8 cellular contexts compared by ENCODE assay signal in the genomic region with DNA sequence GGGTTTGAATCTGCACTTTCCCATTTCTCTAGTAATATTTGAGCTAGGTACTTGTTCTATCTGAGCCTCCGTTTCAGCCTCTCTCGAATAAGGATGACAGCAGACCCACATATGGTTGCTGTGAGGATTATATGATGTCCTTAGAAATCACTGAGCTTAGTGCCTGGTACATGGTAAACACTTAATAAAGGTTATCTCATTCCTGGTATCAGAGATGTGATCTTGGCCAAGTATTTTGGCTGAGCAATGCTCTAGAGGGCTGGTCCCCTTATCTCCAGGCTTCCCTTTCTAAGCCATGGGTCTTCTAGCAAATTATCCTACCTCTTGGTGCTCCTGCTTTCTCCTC. TPM values are rescaled to one million over a fixed set of nuclear protein-coding genes. Genes with fewer than 3 reads are reported as not detected.
A peak's percentile ranks its signal among the peaks of the same experiment; 100 is the strongest.
DNase-seq lines count a peak whose midpoint lies in the region; ATAC-seq and TF ChIP-seq lines count a peak whose summit lies in the region.

No MANE protein-coding gene starts in this region.

- no peak for DNase-seq in activated T-cell treated with anti-CD3 and anti-CD28 coated beads, Interleukin-2, amount 50 U/mL, for 72 hours
- DNase-seq in activated T-cell treated with anti-CD3 and anti-CD28 coated beads, Interleukin-2, amount 50 U/mL, for 1 hour: no peak
- DNase-seq in activated naive CD8-positive, alpha-beta T cell treated with anti-CD3 and anti-CD28 coated beads, Interleukin-2, amount 50 U/mL, for 24 hours: no peak
- no peak for DNase-seq in type B pancreatic cell (ENCODE audit: extremely low spot score, unreplicated experiment)
- no peak for DNase-seq in pons (ENCODE audit: low spot score)
- DNase-seq in NK-92 (lab: John Stamatoyannopoulos, UW; ENCODE audit: unreplicated experiment): no peak

- peak overlapping the region; percentile 70 to 100 (median 82) for H3K4me3 ChIP-seq in liver (ENCODE audit: low read depth in 1 of 3, low read length in 3 of 3)

- 4% methylated on average over 2 of the region's 2 CpGs for WGBS in liver

- no peaks in the 10 kb centered on the region for H3K27me3 ChIP-seq in liver (ENCODE audit: control insufficient read depth in 4 of 4, insufficient read depth in 4 of 4, low read length in 3 of 4)

- H3K27ac ChIP-seq in liver (ENCODE audit: low read depth in 1 of 2, low read length in 2 of 2): peak overlapping the region; percentile 92 to 94

- H3K27ac Mint-ChIP-seq in activated T-cell treated with anti-CD3 and anti-CD28 coated beads, Interleukin-2, amount 50 U/mL, for 72 hours: peak overlapping the region; percentile 51
- peak overlapping the region; percentile 93 for H3K27ac Mint-ChIP-seq in activated naive CD8-positive, alpha-beta T cell treated with anti-CD3 and anti-CD28 coated beads, Interleukin-2, amount 50 U/mL, for 24 hours
- H3K27ac Mint-ChIP-seq in type B pancreatic cell: peak overlapping the region; percentile 99

- no peaks in the 10 kb centered on the region for H3K27me3 Mint-ChIP-seq in activated T-cell treated with anti-CD3 and anti-CD28 coated beads, Interleukin-2, amount 50 U/mL, for 72 hours (ENCODE audit: low read depth)
- H3K27me3 Mint-ChIP-seq in activated naive CD8-positive, alpha-beta T cell treated with anti-CD3 and anti-CD28 coated beads, Interleukin-2, amount 50 U/mL, for 24 hours: no peaks in the 10 kb centered on the region
- no peaks in the 10 kb centered on the region for H3K27me3 Mint-ChIP-seq in type B pancreatic cell

- H3K4me3 Mint-ChIP-seq in activated T-cell treated with anti-CD3 and anti-CD28 coated beads, Interleukin-2, amount 50 U/mL, for 72 hours: peak overlapping the region; percentile 89 to 94
- H3K4me3 Mint-ChIP-seq in activated naive CD8-positive, alpha-beta T cell treated with anti-CD3 and anti-CD28 coated beads, Interleukin-2, amount 50 U/mL, for 24 hours: peak overlapping the region; percentile 94
- H3K4me3 Mint-ChIP-seq in type B pancreatic cell: peak overlapping the region; percentile 99

- no peak for TF ChIP-seq RAD21 in liver (IDR thresholded peaks at IDR 0.05)

- peaks cover 31% of the 10 kb centered on the region for H3K4me1 Mint-ChIP-seq in activated T-cell treated with anti-CD3 and anti-CD28 coated beads, Interleukin-2, amount 50 U/mL, for 72 hours (ENCODE audit: low read depth)
- H3K4me1 Mint-ChIP-seq in activated naive CD8-positive, alpha-beta T cell treated with anti-CD3 and anti-CD28 coated beads, Interleukin-2, amount 50 U/mL, for 24 hours: peaks cover 31% of the 10 kb centered on the region
- H3K4me1 Mint-ChIP-seq in type B pancreatic cell (ENCODE audit: unreplicated experiment): peaks cover 8% of the 10 kb centered on the region

- H3K9me3 ChIP-seq in liver (ENCODE audit: control insufficient read depth in 4 of 4, low read length in 3 of 4): no peaks in the 10 kb centered on the region

- H3K9me3 Mint-ChIP-seq in activated T-cell treated with anti-CD3 and anti-CD28 coated beads, Interleukin-2, amount 50 U/mL, for 72 hours: no peaks in the 10 kb centered on the region
- no peaks in the 10 kb centered on the region for H3K9me3 Mint-ChIP-seq in activated naive CD8-positive, alpha-beta T cell treated with anti-CD3 and anti-CD28 coated beads, Interleukin-2, amount 50 U/mL, for 24 hours
- no peaks in the 10 kb centered on the region for H3K9me3 Mint-ChIP-seq in type B pancreatic cell

- peak overlapping the region in 1 of 2 donors; percentile 29 for H3K9ac ChIP-seq in liver (ENCODE audit: low read depth in 1 of 2, low read length in 2 of 2)

- H3K36me3 ChIP-seq in liver (ENCODE audit: control insufficient read depth in 4 of 4, insufficient read depth in 3 of 4, low read depth in 1 of 4, low read length in 3 of 4): no peaks in the 10 kb centered on the region

- no peak for TF ChIP-seq CTCF in liver (IDR thresholded peaks at IDR 0.05; ENCODE audit: low read depth, low read length, missing input control)
- no peak for TF ChIP-seq CTCF in type B pancreatic cell (conservative IDR thresholded peaks at IDR 0.05)

- H3K36me3 Mint-ChIP-seq in activated T-cell treated with anti-CD3 and anti-CD28 coated beads, Interleukin-2, amount 50 U/mL, for 72 hours (ENCODE audit: insufficient read depth in 2 of 2): peaks cover 0 to 2% of the 10 kb centered on the region in 2 donors
- H3K36me3 Mint-ChIP-seq in activated naive CD8-positive, alpha-beta T cell treated with anti-CD3 and anti-CD28 coated beads, Interleukin-2, amount 50 U/mL, for 24 hours (ENCODE audit: low read depth): no peaks in the 10 kb centered on the region
- peaks cover 5% of the 10 kb centered on the region for H3K36me3 Mint-ChIP-seq in type B pancreatic cell

- peaks cover 3 to 26% (median 18%) of the 10 kb centered on the region in 4 donors for H3K4me1 ChIP-seq in liver (ENCODE audit: control insufficient read depth in 4 of 4, insufficient read depth in 4 of 4, low read length in 3 of 4)

- ATAC-seq in activated T-cell treated with anti-CD3 and anti-CD28 coated beads, Interleukin-2, amount 50 U/mL, for 72 hours (replicated peaks in 1 of 2): no peak
- ATAC-seq in activated naive CD8-positive, alpha-beta T cell treated with anti-CD3 and anti-CD28 coated beads, Interleukin-2, amount 50 U/mL, for 24 hours: no peak
- no peak for ATAC-seq in GM21619 (IDR thresholded peaks at IDR 0.05; ENCODE audit: unreplicated experiment)

TF ChIP-seq in liver, 16 proteins besides CTCF, POLR2A, EP300 and RAD21:
- TF ChIP-seq, protein P1, sequence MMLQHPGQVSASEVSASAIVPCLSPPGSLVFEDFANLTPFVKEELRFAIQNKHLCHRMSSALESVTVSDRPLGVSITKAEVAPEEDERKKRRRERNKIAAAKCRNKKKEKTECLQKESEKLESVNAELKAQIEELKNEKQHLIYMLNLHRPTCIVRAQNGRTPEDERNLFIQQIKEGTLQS (IDR thresholded peaks at IDR 0.05): no peak

RNA-seq across cellular contexts. Expression of gene MKRN1, which starts 0.4 kb away (rescaled TPM):
- total RNA-seq in activated T-cell treated with anti-CD3 and anti-CD28 coated beads, Interleukin-2, amount 50 U/mL, for 72 hours: 100 to 1,000 TPM in 1 of 2 donors, 10 to 100 TPM in 1; 91.3 to 132 TPM
- total RNA-seq in liver (100 to 1,000 TPM in 1 of 2 donors, 10 to 100 TPM in 1; 38.8 to 103 TPM), type B pancreatic cell (ENCODE audit: low replicate concordance) (98.6 and 127 TPM in 2 replicates)
- polyA plus RNA-seq in liver: 10 to 100 TPM; 18.7 to 19.6 TPM
